ENCODE assay signal across 27 cellular contexts in the genomic region with DNA sequence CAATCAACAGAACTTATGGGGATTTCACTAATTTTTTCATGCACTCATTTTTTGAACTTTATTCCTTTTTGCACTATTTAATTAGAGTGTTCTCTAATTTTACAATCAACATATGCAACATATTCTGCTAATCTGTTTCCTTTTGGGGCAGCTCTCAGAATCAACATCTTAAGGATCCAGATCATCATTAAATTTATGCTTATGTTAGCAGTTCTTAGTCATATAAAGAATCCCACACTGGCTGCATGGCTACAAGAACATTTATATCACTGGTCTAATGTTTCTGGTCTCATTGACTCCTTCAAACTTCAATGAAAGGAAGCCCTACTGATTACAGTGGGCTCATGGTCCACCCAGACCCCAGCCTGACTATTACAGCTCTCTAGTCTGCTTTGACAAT.
"Had no signal": no experiment of that assay in that cellular context is flagged by ENCODE, and none has a peak within 500 bp of the region (broad histone marks: within the 10 kb centered on the region; RNA-seq: fewer than 3 reads in every experiment).

No MANE protein-coding gene starts in this region.

- FAIRE-seq: urothelium cell line had no signal

- H3K27ac ChIP-seq: stomach, suprapubic skin, testis, thoracic aorta, thyroid gland, tibial artery, tibial nerve, transverse colon, upper lobe of left lung, upper lobe of right lung, uterus, vagina had no signal

- H3K4me3 ChIP-seq: stomach, suprapubic skin, testis, thoracic aorta, thyroid gland, tibial artery, tibial nerve, transverse colon, upper lobe of left lung, upper lobe of right lung, uterus, vagina had no signal

- H3K36me3 ChIP-seq: stomach, suprapubic skin, thoracic aorta, thyroid gland, tibial artery, tibial nerve, transverse colon, upper lobe of left lung, upper lobe of right lung, uterus, vagina had no signal

- H3K4me1 ChIP-seq: stomach, suprapubic skin, testis, thyroid gland, tibial artery, tibial nerve, transverse colon, upper lobe of left lung, upper lobe of right lung, uterus, vagina had no signal

- DNase-seq: stimulated activated CD4-positive, alpha-beta T cell treated with anti-CD3 and anti-CD28 coated beads, Interleukin-2, amount 100 ng/mL, for 48 hours; stimulated activated CD4-positive, alpha-beta T cell treated with anti-CD3 and anti-CD28 coated beads, Interleukin-4, amount 100 ng/mL, for 1 hour; stimulated activated CD4-positive, alpha-beta T cell treated with anti-CD3 and anti-CD28 coated beads, Interleukin-4, amount 100 ng/mL, for 24 hours; stimulated activated CD4-positive, alpha-beta T cell treated with anti-CD3 and anti-CD28 coated beads, Interleukin-4, amount 100 ng/mL, for 4 hours; stimulated activated CD8-positive, alpha-beta memory T cell treated with anti-CD3 and anti-CD28 coated beads, Interleukin-4, amount 100 ng/mL, for 48 hours; stimulated activated naive B cell treated with anti-CD40 and anti-IgM and Interleukin-4, amounts not matched to agents 10 μg/mL and 1 μg/mL and 100 μg/mL, for 72 hours; stimulated activated naive CD4-positive, alpha-beta T cell; stimulated activated naive CD4-positive, alpha-beta T cell treated with Interleukin-2 at 50 U/mL for 16 hours; stimulated activated naive CD8-positive, alpha-beta T cell treated with anti-CD3 and anti-CD28 coated beads, Interleukin-15, amount 100 ng/mL, for 72 hours; stimulated activated naive CD8-positive, alpha-beta T cell treated with anti-CD3 and anti-CD28 coated beads, Interleukin-15, Interleukin-2, amounts not matched to agents 100 U/mL and 50 U/mL, for 24 hours; stomach; substantia nigra; testis; thyroid gland; tibial artery; transverse colon; trophoblast cell; upper lobe of left lung; upper lobe of right lung; uterus had no signal

- H3K27me3 ChIP-seq: stomach, suprapubic skin, testis, thyroid gland, tibial artery, tibial nerve, transverse colon, upper lobe of left lung, upper lobe of right lung, uterus, vagina had no signal

- ATAC-seq: stimulated activated effector memory CD8-positive, alpha-beta T cell treated with anti-CD3 and anti-CD28 coated beads, Interleukin-12 subunit alpha, Interleukin-12 subunit beta, amount 100 ng/mL, for 72 hours; stimulated activated memory B cell treated with anti-CD40 and anti-IgM and Interleukin-4, amounts not matched to agents 10 μg/mL and 1 μg/mL and 100 μg/mL, for 72 hours; stimulated activated naive B cell treated with anti-CD40 and anti-IgM and Interleukin-4, amounts not matched to agents 10 μg/mL and 1 μg/mL and 100 μg/mL, for 72 hours; stimulated activated naive CD8-positive, alpha-beta T cell treated with anti-CD3 and anti-CD28 coated beads, Interleukin-15, amount 100 ng/mL, for 72 hours; stimulated activated naive CD8-positive, alpha-beta T cell treated with anti-CD3 and anti-CD28 coated beads, Interleukin-15, Interleukin-2, amounts not matched to agents 100 U/mL and 50 U/mL, for 24 hours; upper lobe of right lung had no signal

- H3K9me3 ChIP-seq: stomach, suprapubic skin, testis, thoracic aorta, thyroid gland, tibial artery, tibial nerve, transverse colon, upper lobe of left lung, upper lobe of right lung, uterus, vagina had no signal
